In genomic region chr11:62386083-62386482, GRCh38 we compare ENCODE assay signal across 13 cellular contexts. TPM values are rescaled to one million over a fixed set of nuclear protein-coding genes. Genes with fewer than 3 reads are reported as not detected.
DNase-seq lines count a peak whose midpoint lies in the region; ATAC-seq, FAIRE-seq and TF ChIP-seq lines count a peak whose summit lies in the region.
"Not testable (repeated sequence)": the region's sequence is repeated elsewhere in the genome, so short reads cannot be mapped to it uniquely, and the experiment has no call there.
"Had no signal": no experiment of that assay in that cellular context is flagged by ENCODE, and none has a peak within 500 bp of the region (broad histone marks: within the 10 kb centered on the region; RNA-seq: fewer than 3 reads in every experiment).

No MANE protein-coding gene starts in this region.

- H3K27ac Mint-ChIP-seq in CD4-positive, alpha-beta memory T cell = peak overlapping the region in 1 of 7 donors; percentile 52
- H3K27ac Mint-ChIP-seq in T-cell; activated CD4-positive, alpha-beta memory T cell treated with anti-CD3 and anti-CD28 coated beads, Interleukin-2, amount 10 ng/mL, durations not matched to agents 7 days and 5 days; activated T-helper 17 cell treated with anti-CD3 and anti-CD28 coated beads, Interleukin-2, amount 50 U/mL, for 72 hours; naive thymus-derived CD4-positive, alpha-beta T cell: not testable (repeated sequence)

- not testable (repeated sequence) for H3K79me2 ChIP-seq in KMS-11 (ENCODE audit: insufficient read depth, low read depth); K562 (ENCODE audit: control insufficient read depth, insufficient read depth, low read length)

- H3K9me1 ChIP-seq in K562 (ENCODE audit: control insufficient read depth, insufficient read depth, low read length) = not testable (repeated sequence)

- peak overlapping the region in 1 of 8 donors; percentile 32 for H3K4me3 Mint-ChIP-seq in CD4-positive, alpha-beta memory T cell
- not testable (repeated sequence) for H3K4me3 Mint-ChIP-seq in T-cell; activated CD4-positive, alpha-beta memory T cell treated with anti-CD3 and anti-CD28 coated beads, Interleukin-2, amount 10 ng/mL, durations not matched to agents 7 days and 5 days; activated T-helper 17 cell treated with anti-CD3 and anti-CD28 coated beads, Interleukin-2, amount 50 U/mL, for 72 hours
- peak overlapping the region in 1 of 10 donors; percentile 13 for H3K4me3 Mint-ChIP-seq in naive thymus-derived CD4-positive, alpha-beta T cell

- TF ChIP-seq POLR2A in K562 (conservative IDR thresholded peaks at IDR 0.05); testis (IDR thresholded peaks at IDR 0.05): not testable (repeated sequence)

- H3K9ac ChIP-seq in KMS-11; K562 (ENCODE audit: insufficient read depth in 1 of 2, low read depth in 2 of 2, low read length in 2 of 2): not testable (repeated sequence)

- BruUV-seq in K562 (replicated peaks; lab: Mats Ljungman, UMichigan) = not testable (repeated sequence)

- not testable (repeated sequence) for H3K9me3 ChIP-seq in CD4-positive, alpha-beta memory T cell (ENCODE audit: control insufficient read depth in 1 of 2, low read length in 2 of 2); K562 (replicated peaks; ENCODE audit: control insufficient read depth, insufficient read depth, low read depth, low read length); naive thymus-derived CD4-positive, alpha-beta T cell (ENCODE audit: control insufficient read depth in 2 of 3, low read length in 3 of 3); testis

- POLR2A ChIA-PET in CD4-positive, alpha-beta memory T cell (lab: Charles Lee; ENCODE audit: partially characterized antibody) = not testable (repeated sequence)
- POLR2A ChIA-PET in T-cell (lab: Charles Lee) = interaction anchor here in 1 of 2 donors (0.7 kb wide), 1 partner anchor 87 kb away, joined by 3 read pairs; no protein-coding TSS in a partner anchor
- POLR2A ChIA-PET in activated CD4-positive, alpha-beta memory T cell treated with anti-CD3 and anti-CD28 coated beads, Interleukin-2, amount 10 ng/mL, durations not matched to agents 7 days and 5 days (lab: Charles Lee) = interaction anchor here (1.1 kb wide), 1 partner anchor 206 kb away, joined by 4 read pairs; no protein-coding TSS in a partner anchor
- POLR2A ChIA-PET in K562 (lab: Yijun Ruan, JAX) = interaction anchor here (1.2 kb wide), 1 partner anchor 167 kb away, joined by 5 read pairs; no protein-coding TSS in a partner anchor
- POLR2A ChIA-PET in naive thymus-derived CD4-positive, alpha-beta T cell (lab: Charles Lee) = interaction anchor here (0.9 kb wide), 1 partner anchor 341 kb away, joined by 3 read pairs; the partner anchor contains the start of gene HNRNPUL2

- TF ChIP-seq CTCF in KMS-11 (conservative IDR thresholded peaks at IDR 0.05; ENCODE audit: low read depth, low read length); K562 (IDR thresholded peaks at IDR 0.05 in 2 of 3, conservative IDR thresholded peaks at IDR 0.05 in 1 of 3; ENCODE audit: insufficient read depth in 2 of 3, low read depth in 1 of 3, low read length in 3 of 3); testis (IDR thresholded peaks at IDR 0.05): not testable (repeated sequence)

- CTCF ChIA-PET in CD4-positive, alpha-beta memory T cell (lab: Charles Lee; ENCODE audit: partially characterized antibody) = interaction anchor here (0.6 to 1.8 kb wide), 3 partner anchors 9 to 290 kb away, joined by 5 to 15 read pairs (median 5); no protein-coding TSS in a partner anchor
- CTCF ChIA-PET in T-cell (lab: Charles Lee) = interaction anchor here in 1 of 2 donors (1.4 kb wide), 1 partner anchor 46 kb away, joined by 3 read pairs; no protein-coding TSS in a partner anchor
- CTCF ChIA-PET in activated CD4-positive, alpha-beta memory T cell treated with anti-CD3 and anti-CD28 coated beads, Interleukin-2, amount 10 ng/mL, durations not matched to agents 7 days and 5 days (lab: Charles Lee) = interaction anchor here (0.9 to 2.5 kb wide), 5 partner anchors 9 to 157 kb away, joined by 3 to 9 read pairs (median 5); no protein-coding TSS in a partner anchor
- CTCF ChIA-PET in K562 (lab: Yijun Ruan, JAX; ENCODE audit: low intra/inter-chr PET ratio); naive thymus-derived CD4-positive, alpha-beta T cell (lab: Charles Lee): not testable (repeated sequence)

- H3K27me3 ChIP-seq in CD4-positive, alpha-beta memory T cell (ENCODE audit: insufficient read depth, low read length); K562 (ENCODE audit: control insufficient read depth in 2 of 2, insufficient read depth in 2 of 2, low read length in 2 of 2); naive thymus-derived CD4-positive, alpha-beta T cell (ENCODE audit: control insufficient read depth in 2 of 2, insufficient read depth in 2 of 2, low read length in 2 of 2); testis: not testable (repeated sequence)
- H3K27me3 ChIP-seq in KMS-11 (ENCODE audit: insufficient read depth, low read depth) = peaks cover 20% of the 10 kb centered on the region

- intact Hi-C loops in CD4-positive, alpha-beta memory T cell (cut with micrococcal nuclease); K562 (cut with micrococcal nuclease); naive thymus-derived CD4-positive, alpha-beta T cell (cut with micrococcal nuclease); testis (cut with DNase I; ENCODE audit: low total_unique reads): not testable (repeated sequence)

- H3K27ac ChIP-seq in CD4-positive, alpha-beta memory T cell (ENCODE audit: low read depth, low read length); K562 (ENCODE audit: extremely low read depth, low read depth, low read length); naive thymus-derived CD4-positive, alpha-beta T cell (ENCODE audit: low read depth, low read length); testis: not testable (repeated sequence)
- H3K27ac ChIP-seq in KMS-11 = peak overlapping the region; percentile 11; the same call in 1 of the 2 replicates

- in situ Hi-C loops in K562 (cut with MboI) = loop anchor here (25.0 kb wide), 2 partner anchors 476 to 626 kb away; partner anchors contain the start of gene SLC22A8

- ATAC-seq in T-cell (replicated peaks in 1 of 4) = peak; percentile 75 to 86 (median 78)
- peak; percentile 74 for ATAC-seq in activated T-helper 17 cell treated with anti-CD3 and anti-CD28 coated beads, Interleukin-2, amount 50 U/mL, for 72 hours (replicated peaks)
- not testable (repeated sequence) for ATAC-seq in K562
- ATAC-seq in naive thymus-derived CD4-positive, alpha-beta T cell = peak; percentile 66

- TF ChIP-seq EP300 in K562 (IDR thresholded peaks at IDR 0.05; ENCODE audit: low read length) = not testable (repeated sequence)

- not testable (repeated sequence) for H3K9me3 Mint-ChIP-seq in CD4-positive, alpha-beta memory T cell; T-cell; activated CD4-positive, alpha-beta memory T cell treated with anti-CD3 and anti-CD28 coated beads, Interleukin-2, amount 10 ng/mL, durations not matched to agents 7 days and 5 days; activated T-helper 17 cell treated with anti-CD3 and anti-CD28 coated beads, Interleukin-2, amount 50 U/mL, for 72 hours; naive thymus-derived CD4-positive, alpha-beta T cell

- TF ChIP-seq RAD21 in K562 (CRISPR knock-in tag; conservative IDR thresholded peaks at IDR 0.05 in 1 of 2, IDR thresholded peaks at IDR 0.05 in 1 of 2) = not testable (repeated sequence)

- H4K20me1 ChIP-seq in KMS-11 (ENCODE audit: insufficient read depth); K562 (replicated peaks; ENCODE audit: control insufficient read depth, insufficient read depth, low read length): not testable (repeated sequence)

- H3K4me3 ChIP-seq in CD4-positive, alpha-beta memory T cell (ENCODE audit: low read length in 2 of 2); KMS-11 (IDR thresholded peaks at IDR 0.05; ENCODE audit: insufficient read depth, low read depth, low read length); K562; naive thymus-derived CD4-positive, alpha-beta T cell (ENCODE audit: low read length); testis: not testable (repeated sequence)

- WGBS in K562 (ENCODE audit: insufficient coverage, low coverage, missing lambda C conversion rate) = 55% methylated on average over 3 of the region's 3 CpGs
- 71 to 83% methylated on average over 3 of the region's 3 CpGs for WGBS in testis, 2 donors

- peak overlapping the region; percentile 64 for H3K4me2 ChIP-seq in KMS-11
- H3K4me2 ChIP-seq in K562 (ENCODE audit: insufficient read depth, low read length) = not testable (repeated sequence)

- peaks cover 1 to 15% (median 6%) of the 10 kb centered on the region in 4 donors for H3K4me1 Mint-ChIP-seq in CD4-positive, alpha-beta memory T cell
- H3K4me1 Mint-ChIP-seq in T-cell = peaks cover 7 to 12% (median 8%) of the 10 kb centered on the region in 3 donors
- not testable (repeated sequence) for H3K4me1 Mint-ChIP-seq in activated CD4-positive, alpha-beta memory T cell treated with anti-CD3 and anti-CD28 coated beads, Interleukin-2, amount 10 ng/mL, durations not matched to agents 7 days and 5 days; activated T-helper 17 cell treated with anti-CD3 and anti-CD28 coated beads, Interleukin-2, amount 50 U/mL, for 72 hours
- peaks cover 0 to 16% (median 3%) of the 10 kb centered on the region in 7 donors for H3K4me1 Mint-ChIP-seq in naive thymus-derived CD4-positive, alpha-beta T cell

- peaks cover 13% of the 10 kb centered on the region for H3K4me1 ChIP-seq in CD4-positive, alpha-beta memory T cell (ENCODE audit: insufficient read depth, low read length)
- H3K4me1 ChIP-seq in KMS-11 (ENCODE audit: low read depth, poor library complexity, severe bottlenecking) = peaks cover 43% of the 10 kb centered on the region
- H3K4me1 ChIP-seq in K562 (replicated peaks in 1 of 2; ENCODE audit: control insufficient read depth in 2 of 2, insufficient read depth in 2 of 2, low read length in 2 of 2) = peaks cover 4 to 11% of the 10 kb centered on the region in 2 experiments; a peak in 3 of 5 replicates
- H3K4me1 ChIP-seq in naive thymus-derived CD4-positive, alpha-beta T cell (ENCODE audit: control insufficient read depth in 2 of 2, insufficient read depth in 2 of 2, low read length in 2 of 2); testis: not testable (repeated sequence)

- DNase-seq in CD4-positive, alpha-beta memory T cell = peak in 3 of 5 donors; percentile 37 to 41 (median 37)
- not testable (repeated sequence) for DNase-seq in T-cell; K562 (ENCODE audit: extremely low read depth in 1 of 4, low spot score in 3 of 4)
- DNase-seq in activated CD4-positive, alpha-beta memory T cell treated with anti-CD3 and anti-CD28 coated beads, Interleukin-2, amount 10 ng/mL, durations not matched to agents 7 days and 5 days = peak; percentile 42
- DNase-seq in naive thymus-derived CD4-positive, alpha-beta T cell = peak in 2 of 9 donors; percentile 10 to 11
- peak; percentile 4 for DNase-seq in testis

- FAIRE-seq in K562 (lab: Jason Lieb, UNC) = not testable (repeated sequence)

- H3K27me3 Mint-ChIP-seq in CD4-positive, alpha-beta memory T cell; T-cell; activated T-helper 17 cell treated with anti-CD3 and anti-CD28 coated beads, Interleukin-2, amount 50 U/mL, for 72 hours; naive thymus-derived CD4-positive, alpha-beta T cell: not testable (repeated sequence)
- H3K27me3 Mint-ChIP-seq in activated CD4-positive, alpha-beta memory T cell treated with anti-CD3 and anti-CD28 coated beads, Interleukin-2, amount 10 ng/mL, durations not matched to agents 7 days and 5 days = peaks cover 28% of the 10 kb centered on the region

- H2AFZ ChIP-seq in KMS-11 (ENCODE audit: low read depth); K562 (ENCODE audit: low read depth, low read length): not testable (repeated sequence)

- H3K36me3 Mint-ChIP-seq in CD4-positive, alpha-beta memory T cell; T-cell; activated CD4-positive, alpha-beta memory T cell treated with anti-CD3 and anti-CD28 coated beads, Interleukin-2, amount 10 ng/mL, durations not matched to agents 7 days and 5 days (ENCODE audit: low read depth); activated T-helper 17 cell treated with anti-CD3 and anti-CD28 coated beads, Interleukin-2, amount 50 U/mL, for 72 hours (ENCODE audit: low read depth); naive thymus-derived CD4-positive, alpha-beta T cell: not testable (repeated sequence)

- not testable (repeated sequence) for H3K36me3 ChIP-seq in CD4-positive, alpha-beta memory T cell (ENCODE audit: insufficient read depth, low read length); KMS-11 (ENCODE audit: insufficient read depth); K562 (ENCODE audit: control insufficient read depth, insufficient read depth, low read length); naive thymus-derived CD4-positive, alpha-beta T cell (ENCODE audit: control insufficient read depth in 2 of 3, insufficient read depth in 3 of 3, low read length in 3 of 3); testis (ENCODE audit: low read depth, missing control alignments)

RNA-seq across cellular contexts. Expression of gene SCGB1A1, which starts 32.8 kb away (rescaled TPM):
- total RNA-seq in CD4-positive, alpha-beta memory T cell = not detected
- polyA plus RNA-seq in CD4-positive, alpha-beta memory T cell = not detected
- 1 to 10 TPM in 2 of 5 donors, not detected in 3; 1.8 to 3.2 TPM for total RNA-seq in T-cell
- not detected for total RNA-seq in activated CD4-positive, alpha-beta memory T cell treated with anti-CD3 and anti-CD28 coated beads, Interleukin-2, amount 10 ng/mL, durations not matched to agents 7 days and 5 days
- not detected for total RNA-seq in activated T-helper 17 cell treated with anti-CD3 and anti-CD28 coated beads, Interleukin-2, amount 50 U/mL, for 72 hours
- total RNA-seq in K562 (2011; cell fraction: chromatin; rRNA removed; ENCODE audit: low replicate concordance) = not detected in 2 replicates
- not detected in 2 replicates for total RNA-seq in K562 (2011; cell fraction: nucleolus; rRNA removed)
- total RNA-seq in K562 (2011; cell fraction: nucleoplasm; rRNA removed) = not detected in 2 replicates
- total RNA-seq in K562 (2014; rRNA removed) = not detected in 2 replicates
- total RNA-seq in K562 (2014; rRNA removed; fragmentation: Illumina TruSeq; extraction: Trizol) = not detected in 2 replicates
- not detected in 2 replicates for total RNA-seq in K562 (2015; rRNA removed; fragmentation: Illumina TruSeq; extraction: Trizol)
- total RNA-seq in K562 (2021) = 0.55 and 1.1 TPM in 2 replicates
- polyA plus RNA-seq in K562 (2011; rRNA removed) = not detected in 2 replicates
- polyA plus RNA-seq in K562 (2011; cell fraction: cytosol; rRNA removed) = not detected in 2 replicates
- not detected in 2 replicates for polyA plus RNA-seq in K562 (2011; cell fraction: nucleus; rRNA removed)
- polyA plus RNA-seq in K562 (2012) = not detected in 2 replicates
- not detected in 2 replicates for polyA plus RNA-seq in K562 (2014; fragmentation: Illumina TruSeq; extraction: Trizol)
- not detected for polyA plus RNA-seq in K562 (2014; fragmentation: Nextera tagmentation; extraction: Ambion mirVana)
- polyA plus RNA-seq in K562 (2014; rRNA removed) = not detected in 2 replicates
- polyA minus RNA-seq in K562 (2011; rRNA and poly(A)+ RNA removed) = not detected in 2 replicates
- not detected in 2 replicates for polyA minus RNA-seq in K562 (2011; cell fraction: cytosol; rRNA and poly(A)+ RNA removed)
- not detected in 2 replicates for polyA minus RNA-seq in K562 (2011; cell fraction: nucleus; rRNA and poly(A)+ RNA removed)
- total RNA-seq in naive thymus-derived CD4-positive, alpha-beta T cell = not detected
- not detected for polyA plus RNA-seq in naive thymus-derived CD4-positive, alpha-beta T cell
- not detected for total RNA-seq in testis
- polyA plus RNA-seq in testis (ENCODE audit: insufficient read depth, low read depth, low replicate concordance) = not detected
- total RNA-seq: A172, Caco-2, HFFc6, OCI-LY7 had no signal
- polyA plus RNA-seq: BJ had no signal

RNA-seq across cellular contexts. Expression of gene ASRGL1, which starts 48.8 kb away (rescaled TPM):
- total RNA-seq in CD4-positive, alpha-beta memory T cell = 1 to 10 TPM; 1.2 to 2.1 TPM
- 1 to 10 TPM; 1.4 to 1.9 TPM for polyA plus RNA-seq in CD4-positive, alpha-beta memory T cell
- 1 to 10 TPM in 4 of 5 donors, under 1 TPM in 1; 0.88 to 2.6 (median 1.9) TPM for total RNA-seq in T-cell
- 1 to 10 TPM; 6.2 to 6.5 TPM for total RNA-seq in activated CD4-positive, alpha-beta memory T cell treated with anti-CD3 and anti-CD28 coated beads, Interleukin-2, amount 10 ng/mL, durations not matched to agents 7 days and 5 days
- 1 to 10 TPM; 1.3 to 2.2 TPM for total RNA-seq in activated T-helper 17 cell treated with anti-CD3 and anti-CD28 coated beads, Interleukin-2, amount 50 U/mL, for 72 hours
- 15.0 and 21.6 TPM in 2 replicates for total RNA-seq in K562 (2011; cell fraction: chromatin; rRNA removed; ENCODE audit: low replicate concordance)
- total RNA-seq in K562 (2011; cell fraction: nucleolus; rRNA removed) = 10.9 and 13.8 TPM in 2 replicates
- 15.8 and 16.5 TPM in 2 replicates for total RNA-seq in K562 (2011; cell fraction: nucleoplasm; rRNA removed)
- 18.0 and 23.0 TPM in 2 replicates for total RNA-seq in K562 (2014; rRNA removed)
- 10.7 and 11.2 TPM in 2 replicates for total RNA-seq in K562 (2014; rRNA removed; fragmentation: Illumina TruSeq; extraction: Trizol)
- total RNA-seq in K562 (2015; rRNA removed; fragmentation: Illumina TruSeq; extraction: Trizol) = 9.2 and 9.8 TPM in 2 replicates
- total RNA-seq in K562 (2021) = 15.9 and 18.3 TPM in 2 replicates
- polyA plus RNA-seq in K562 (2011; rRNA removed) = 10.9 and 17.4 TPM in 2 replicates
- 8.5 and 10.0 TPM in 2 replicates for polyA plus RNA-seq in K562 (2011; cell fraction: cytosol; rRNA removed)
- 20.6 and 22.2 TPM in 2 replicates for polyA plus RNA-seq in K562 (2011; cell fraction: nucleus; rRNA removed)
- polyA plus RNA-seq in K562 (2012) = 18.8 and 21.4 TPM in 2 replicates
- polyA plus RNA-seq in K562 (2014; fragmentation: Illumina TruSeq; extraction: Trizol) = 8.7 and 9.9 TPM in 2 replicates
- polyA plus RNA-seq in K562 (2014; fragmentation: Nextera tagmentation; extraction: Ambion mirVana) = 1 to 10 TPM; 3.1 to 4.3 TPM
- polyA plus RNA-seq in K562 (2014; rRNA removed) = 13.0 and 14.4 TPM in 2 replicates
- 6.6 and 9.4 TPM in 2 replicates for polyA minus RNA-seq in K562 (2011; rRNA and poly(A)+ RNA removed)
- 3.1 and 3.7 TPM in 2 replicates for polyA minus RNA-seq in K562 (2011; cell fraction: cytosol; rRNA and poly(A)+ RNA removed)
- 4.7 and 7.2 TPM in 2 replicates for polyA minus RNA-seq in K562 (2011; cell fraction: nucleus; rRNA and poly(A)+ RNA removed)
- 10 to 100 TPM in 1 of 5 experiments, 1 to 10 TPM in 4; 2.1 to 10.6 (median 4.3) TPM for total RNA-seq in naive thymus-derived CD4-positive, alpha-beta T cell
- polyA plus RNA-seq in naive thymus-derived CD4-positive, alpha-beta T cell = 1 to 10 TPM; 3.1 to 4.2 TPM
- 100 to 1,000 TPM; 101 to 119 TPM for total RNA-seq in testis
- polyA plus RNA-seq in testis (ENCODE audit: insufficient read depth, low read depth, low replicate concordance) = 295 TPM

Comparison
In these comparisons a context has a peak if more than half of its experiments do, and no peak if none do; other contexts are left out.
1. RNA of gene ASRGL1, which starts 48.8 kb away (total RNA-seq): 101 to 119 TPM in testis; 9.2 to 23.0 TPM in K562, 6.2 to 6.5 TPM in activated CD4-positive, alpha-beta memory T cell treated with anti-CD3 and anti-CD28 coated beads, Interleukin-2, amount 10 ng/mL, durations not matched to agents 7 days and 5 days, 2.1 to 10.6 TPM in naive thymus-derived CD4-positive, alpha-beta T cell, 1.3 to 2.2 TPM in activated T-helper 17 cell treated with anti-CD3 and anti-CD28 coated beads, Interleukin-2, amount 50 U/mL, for 72 hours, 1.2 to 2.1 TPM in CD4-positive, alpha-beta memory T cell and 0.88 to 2.6 TPM in T-cell; every median in the first group is over 4 times any median in the second.